15 cellular contexts compared by ENCODE assay signal in genomic region chrX:1387141-1387776, GRCh38. TPM values are rescaled to one million over a fixed set of nuclear protein-coding genes. Genes with fewer than 3 reads are reported as not detected.
DNase-seq lines count a peak whose midpoint lies in the region; ATAC-seq and TF ChIP-seq lines count a peak whose summit lies in the region.
"Had no signal": no experiment of that assay in that cellular context is flagged by ENCODE, and none has a peak within 500 bp of the region (broad histone marks: within the 10 kb centered on the region; RNA-seq: fewer than 3 reads in every experiment).

No MANE protein-coding gene starts in this region.

- H3K27me3 ChIP-seq in right cardiac atrium (ENCODE audit: control insufficient read depth, insufficient read depth) = no peaks in the 10 kb centered on the region
- H3K27me3 ChIP-seq: body of pancreas, neutrophil had no signal

- H3K9me3 ChIP-seq in T-helper 17 cell (ENCODE audit: control insufficient read depth, low read length, poor library complexity, severe bottlenecking) (no peaks in the 10 kb centered on the region), right cardiac atrium (ENCODE audit: control insufficient read depth, low read length) (no peaks in the 10 kb centered on the region)
- H3K9me3 ChIP-seq: body of pancreas, neutrophil had no signal

- CTCF ChIA-PET in activated naive CD4-positive, alpha-beta T cell treated with anti-CD3 and anti-CD28 coated beads for 36 hours (lab: Charles Lee) = no interaction called here
- CTCF ChIA-PET in activated naive CD4-positive, alpha-beta T cell treated with anti-CD3 and anti-CD28 coated beads, Interleukin-2, amount 10 ng/mL, durations not matched to agents 7 days and 5 days (lab: Charles Lee) = no interaction called here
- CTCF ChIA-PET in MCF 10A (lab: Yijun Ruan, JAX) = no interaction called here

- no peak overlapping the region for H3K27ac ChIP-seq in right cardiac atrium (ENCODE audit: low read length)
- H3K27ac ChIP-seq: body of pancreas, neutrophil, WERI-Rb-1 had no signal

- H3K9me3 Mint-ChIP-seq in activated naive CD4-positive, alpha-beta T cell treated with anti-CD3 and anti-CD28 coated beads for 36 hours = no peaks in the 10 kb centered on the region
- H3K9me3 Mint-ChIP-seq in activated naive CD4-positive, alpha-beta T cell treated with anti-CD3 and anti-CD28 coated beads, Interleukin-2, amount 10 ng/mL, durations not matched to agents 7 days and 5 days = no peaks in the 10 kb centered on the region
- H3K9me3 Mint-ChIP-seq in stimulated activated effector memory CD8-positive, alpha-beta T cell treated with anti-CD3 and anti-CD28 coated beads, Interleukin-12 subunit alpha, Interleukin-12 subunit beta, amount 100 ng/mL, for 72 hours = no peaks in the 10 kb centered on the region
- no peaks in the 10 kb centered on the region for H3K9me3 Mint-ChIP-seq in MCF 10A (ENCODE audit: unreplicated experiment)

- no peaks in the 10 kb centered on the region for H3K27me3 Mint-ChIP-seq in activated naive CD4-positive, alpha-beta T cell treated with anti-CD3 and anti-CD28 coated beads for 36 hours (ENCODE audit: low read depth)
- no peaks in the 10 kb centered on the region for H3K27me3 Mint-ChIP-seq in activated naive CD4-positive, alpha-beta T cell treated with anti-CD3 and anti-CD28 coated beads, Interleukin-2, amount 10 ng/mL, durations not matched to agents 7 days and 5 days
- H3K27me3 Mint-ChIP-seq in T-helper 17 cell = no peaks in the 10 kb centered on the region
- H3K27me3 Mint-ChIP-seq in MCF 10A (ENCODE audit: insufficient read depth, unreplicated experiment) = no peaks in the 10 kb centered on the region

- peak overlapping the region; percentile 5 for H3K27ac Mint-ChIP-seq in activated naive CD4-positive, alpha-beta T cell treated with anti-CD3 and anti-CD28 coated beads for 36 hours
- H3K27ac Mint-ChIP-seq in activated naive CD4-positive, alpha-beta T cell treated with anti-CD3 and anti-CD28 coated beads, Interleukin-2, amount 10 ng/mL, durations not matched to agents 7 days and 5 days = no peak overlapping the region
- H3K27ac Mint-ChIP-seq in T-helper 17 cell (peak overlapping the region; percentile 61), MCF 10A (ENCODE audit: low read depth, unreplicated experiment) (no peak overlapping the region)
- peak overlapping the region; percentile 83 for H3K27ac Mint-ChIP-seq in stimulated activated effector memory CD8-positive, alpha-beta T cell treated with anti-CD3 and anti-CD28 coated beads, Interleukin-12 subunit alpha, Interleukin-12 subunit beta, amount 100 ng/mL, for 72 hours

- H3K4me3 ChIP-seq in right cardiac atrium (ENCODE audit: low read length) = no peak overlapping the region
- H3K4me3 ChIP-seq: body of pancreas had no signal

- peaks cover 31% of the 10 kb centered on the region for H3K4me1 Mint-ChIP-seq in activated naive CD4-positive, alpha-beta T cell treated with anti-CD3 and anti-CD28 coated beads for 36 hours (ENCODE audit: low read depth)
- peaks cover 35% of the 10 kb centered on the region for H3K4me1 Mint-ChIP-seq in activated naive CD4-positive, alpha-beta T cell treated with anti-CD3 and anti-CD28 coated beads, Interleukin-2, amount 10 ng/mL, durations not matched to agents 7 days and 5 days
- peaks cover 20% of the 10 kb centered on the region for H3K4me1 Mint-ChIP-seq in T-helper 17 cell
- peaks cover 31% of the 10 kb centered on the region for H3K4me1 Mint-ChIP-seq in stimulated activated effector memory CD8-positive, alpha-beta T cell treated with anti-CD3 and anti-CD28 coated beads, Interleukin-12 subunit alpha, Interleukin-12 subunit beta, amount 100 ng/mL, for 72 hours
- peaks cover 6% of the 10 kb centered on the region for H3K4me1 Mint-ChIP-seq in MCF 10A (ENCODE audit: insufficient read depth, unreplicated experiment)

- intact Hi-C loops in activated naive CD4-positive, alpha-beta T cell treated with anti-CD3 and anti-CD28 coated beads for 36 hours (cut with micrococcal nuclease) = no loop called here
- intact Hi-C loops in right cardiac atrium (cut with DNase I) (no loop called here), MCF 10A (cut with micrococcal nuclease) (no loop called here)

- DNase-seq in activated naive CD4-positive, alpha-beta T cell treated with anti-CD3 and anti-CD28 coated beads for 36 hours = no peak
- no peak for DNase-seq in activated naive CD4-positive, alpha-beta T cell treated with anti-CD3 and anti-CD28 coated beads, Interleukin-2, amount 10 ng/mL, durations not matched to agents 7 days and 5 days
- DNase-seq in T-helper 17 cell (no peak), right cardiac atrium (peak in 2 of 3 donors; percentile 52 to 60), SKM-1 treated with dmso at 0.1 percent for 144 hours (lab: John Stamatoyannopoulos, UW; ENCODE audit: unreplicated experiment) (no peak), MCF 10A (ENCODE audit: unreplicated experiment) (no peak)
- peak in 1 of 2 donors; percentile 56 for DNase-seq in stimulated activated effector memory CD8-positive, alpha-beta T cell treated with anti-CD3 and anti-CD28 coated beads, Interleukin-12 subunit alpha, Interleukin-12 subunit beta, amount 100 ng/mL, for 72 hours (ENCODE audit: low spot score in 2 of 2)
- DNase-seq: effector CD8-positive, alpha-beta T cell; H9; NCI-H1417; NCI-H226; WERI-Rb-1 had no signal

- H3K36me3 Mint-ChIP-seq in activated naive CD4-positive, alpha-beta T cell treated with anti-CD3 and anti-CD28 coated beads for 36 hours (ENCODE audit: low read depth) = peaks cover 67% of the 10 kb centered on the region
- peaks cover 53% of the 10 kb centered on the region for H3K36me3 Mint-ChIP-seq in activated naive CD4-positive, alpha-beta T cell treated with anti-CD3 and anti-CD28 coated beads, Interleukin-2, amount 10 ng/mL, durations not matched to agents 7 days and 5 days
- H3K36me3 Mint-ChIP-seq in T-helper 17 cell (ENCODE audit: low read depth) (peaks cover 5% of the 10 kb centered on the region), MCF 10A (ENCODE audit: insufficient read depth, unreplicated experiment) (peaks cover 98% of the 10 kb centered on the region)
- H3K36me3 Mint-ChIP-seq in stimulated activated effector memory CD8-positive, alpha-beta T cell treated with anti-CD3 and anti-CD28 coated beads, Interleukin-12 subunit alpha, Interleukin-12 subunit beta, amount 100 ng/mL, for 72 hours = peaks cover 100% of the 10 kb centered on the region

- BruUV-seq in MCF 10A (replicated peaks; lab: Mats Ljungman, UMichigan) = no TSS peak

- no peak overlapping the region for H3K4me3 Mint-ChIP-seq in activated naive CD4-positive, alpha-beta T cell treated with anti-CD3 and anti-CD28 coated beads for 36 hours
- H3K4me3 Mint-ChIP-seq in activated naive CD4-positive, alpha-beta T cell treated with anti-CD3 and anti-CD28 coated beads, Interleukin-2, amount 10 ng/mL, durations not matched to agents 7 days and 5 days = no peak overlapping the region
- no peak overlapping the region for H3K4me3 Mint-ChIP-seq in T-helper 17 cell
- H3K4me3 Mint-ChIP-seq in stimulated activated effector memory CD8-positive, alpha-beta T cell treated with anti-CD3 and anti-CD28 coated beads, Interleukin-12 subunit alpha, Interleukin-12 subunit beta, amount 100 ng/mL, for 72 hours = no peak overlapping the region
- H3K4me3 Mint-ChIP-seq in MCF 10A (ENCODE audit: unreplicated experiment) = no peak overlapping the region

- peaks cover 3% of the 10 kb centered on the region for H3K4me1 ChIP-seq in right cardiac atrium (ENCODE audit: control insufficient read depth, insufficient read depth, low read length)

- no peak for TF ChIP-seq CTCF in MCF 10A (IDR thresholded peaks at IDR 0.05; ENCODE audit: unreplicated experiment)

- 92% methylated on average over 43 of the region's 43 CpGs for WGBS in right cardiac atrium

- ATAC-seq in T-helper 17 cell (no peak), right cardiac atrium (no peak), HG03045 (IDR thresholded peaks at IDR 0.05; ENCODE audit: unreplicated experiment) (no peak)
- no peak for ATAC-seq in stimulated activated effector memory CD8-positive, alpha-beta T cell treated with anti-CD3 and anti-CD28 coated beads, Interleukin-12 subunit alpha, Interleukin-12 subunit beta, amount 100 ng/mL, for 72 hours
- ATAC-seq: body of pancreas had no signal

- POLR2A ChIA-PET in MCF 10A (lab: Yijun Ruan, JAX) = no interaction called here

RNA-seq across cellular contexts. Expression of gene SLC25A6, which starts 4.7 kb away (rescaled TPM):
- 100 to 1,000 TPM; 457 to 463 TPM for total RNA-seq in activated naive CD4-positive, alpha-beta T cell treated with anti-CD3 and anti-CD28 coated beads for 36 hours
- total RNA-seq in T-helper 17 cell (100 to 1,000 TPM; 314 to 329 TPM), right cardiac atrium (100 to 1,000 TPM; 154 to 228 (median 193) TPM), MCF 10A (2022) (319 and 463 TPM in 2 replicates)
- 159 TPM for polyA plus RNA-seq in right cardiac atrium

RNA-seq across cellular contexts. Expression of gene IL3RA, which starts 50.7 kb away (rescaled TPM):
- total RNA-seq in activated naive CD4-positive, alpha-beta T cell treated with anti-CD3 and anti-CD28 coated beads for 36 hours = not detected
- total RNA-seq in T-helper 17 cell (1 to 10 TPM in 1 of 2 donors, under 1 TPM in 1; 0.60 to 2.8 TPM), right cardiac atrium (1 to 10 TPM; 2.6 to 4.4 (median 3.1) TPM), MCF 10A (2022) (not detected in 2 replicates)
- polyA plus RNA-seq in right cardiac atrium = 8.7 TPM

Comparison
In these comparisons a context has a peak if more than half of its experiments do, and no peak if none do; other contexts are left out.
1. H3K27ac Mint-ChIP-seq: peak in activated naive CD4-positive, alpha-beta T cell treated with anti-CD3 and anti-CD28 coated beads for 36 hours (single experiment), T-helper 17 cell (single experiment) and stimulated activated effector memory CD8-positive, alpha-beta T cell treated with anti-CD3 and anti-CD28 coated beads, Interleukin-12 subunit alpha, Interleukin-12 subunit beta, amount 100 ng/mL, for 72 hours (single experiment); none in activated naive CD4-positive, alpha-beta T cell treated with anti-CD3 and anti-CD28 coated beads, Interleukin-2, amount 10 ng/mL, durations not matched to agents 7 days and 5 days (single experiment) and MCF 10A (single experiment).
2. DNase-seq: peak in right cardiac atrium (2 of 3); none in activated naive CD4-positive, alpha-beta T cell treated with anti-CD3 and anti-CD28 coated beads for 36 hours (single experiment), activated naive CD4-positive, alpha-beta T cell treated with anti-CD3 and anti-CD28 coated beads, Interleukin-2, amount 10 ng/mL, durations not matched to agents 7 days and 5 days (single experiment), T-helper 17 cell (0 of 3), SKM-1 treated with dmso at 0.1 percent for 144 hours (single experiment) and MCF 10A (single experiment).